8 cellular contexts compared by ENCODE assay signal in the genomic region with DNA sequence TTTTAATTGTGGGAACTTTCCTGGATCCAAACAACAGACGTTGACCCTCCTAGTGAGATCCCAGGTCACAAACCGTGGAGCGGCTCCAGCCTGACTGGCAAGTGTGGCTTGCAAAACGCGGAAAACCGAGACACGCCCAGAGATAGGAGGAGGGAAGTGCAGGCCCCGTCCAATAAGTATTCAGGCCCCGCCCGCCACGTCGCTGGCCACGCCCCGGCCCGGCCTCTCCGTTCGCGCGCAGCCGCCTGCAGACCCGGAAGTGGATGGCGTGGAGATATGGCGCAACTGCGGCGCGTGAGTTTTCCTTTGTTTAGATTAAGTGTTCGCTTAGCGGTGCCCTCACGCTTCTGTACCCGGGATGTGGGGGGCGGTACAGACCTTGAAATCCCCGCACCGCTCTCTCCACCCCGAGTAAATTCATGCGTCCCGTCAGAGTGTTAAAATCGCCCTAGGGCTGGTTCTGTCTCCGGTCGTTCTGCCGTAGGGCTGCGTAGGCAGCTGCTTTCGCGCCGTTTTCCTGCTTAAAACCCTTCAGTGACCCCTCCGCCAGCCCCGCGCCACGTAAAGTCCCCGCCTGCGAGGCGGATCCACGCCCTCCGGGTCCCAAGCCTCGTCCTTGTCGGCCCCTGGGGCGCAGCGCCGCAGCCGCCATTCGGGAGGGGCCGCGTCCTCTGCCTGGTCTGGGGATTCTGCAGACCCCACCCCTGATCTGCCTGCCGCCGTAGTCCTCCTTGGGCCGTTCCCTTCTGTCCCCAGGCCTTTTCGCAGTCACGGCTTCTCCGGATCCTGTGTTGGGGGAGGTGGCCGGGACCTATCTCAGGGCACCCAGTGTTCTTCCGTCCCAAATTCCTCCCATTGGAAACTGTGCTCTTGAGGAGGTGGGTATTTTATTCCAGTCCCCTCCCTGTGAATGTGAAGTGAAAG. TPM values are rescaled to one million over a fixed set of nuclear protein-coding genes. Genes with fewer than 3 reads are reported as not detected.
A peak's percentile ranks its signal among the peaks of the same experiment; 100 is the strongest.
DNase-seq lines count a peak whose midpoint lies in the region; ATAC-seq and TF ChIP-seq lines count a peak whose summit lies in the region.

A gene (plus strand): TSS at position 250 of the 924 bp plus-strand sequence. CDS start 27 bp downstream, at position 277.

- H3K36me3 Mint-ChIP-seq in H9 (ENCODE audit: insufficient read depth in 1 of 3, low read depth in 3 of 3), result peaks cover 38 to 41% (median 39%) of the 10 kb centered on the region in 3 experiments
- peaks cover 52% of the 10 kb centered on the region for H3K36me3 Mint-ChIP-seq in nephron progenitor cell (ENCODE audit: low read depth)

- peak within 1 kb of the TSS; percentile 53 for H3K4ac ChIP-seq in H9 (ENCODE audit: low read depth, low read length)

- peak within 1 kb of the TSS; percentile 97 for H2BK120ac ChIP-seq in H9 (ENCODE audit: low read depth, low read length, poor library complexity, severe bottlenecking)

- H3K4me3 Mint-ChIP-seq in H9 (peak within 1 kb of the TSS; percentile 91 to 94), nephron progenitor cell (peak within 1 kb of the TSS; percentile 100)
- H3K4me3 Mint-ChIP-seq in stimulated activated naive CD8-positive, alpha-beta T cell treated with anti-CD3 and anti-CD28 coated beads, Interleukin-15, amount 100 ng/mL, for 72 hours, result peak within 1 kb of the TSS; percentile 92 to 94

- H2AK5ac ChIP-seq in H9 (ENCODE audit: insufficient read length, low read length), result no peak within 1 kb of the TSS

- H2BK15ac ChIP-seq in H9 (ENCODE audit: low read depth, low read length), result no peak within 1 kb of the TSS

- H2AFZ ChIP-seq in H9 (ENCODE audit: low read length), result peak within 1 kb of the TSS; percentile 66

- H2BK20ac ChIP-seq in H9 (ENCODE audit: low read depth, low read length, poor library complexity, severe bottlenecking), result no peak within 1 kb of the TSS

- no peaks in the 10 kb centered on the region for H3K27me3 ChIP-seq in H9 (ENCODE audit: insufficient read depth, low read length)
- no peaks in the 10 kb centered on the region for H3K27me3 ChIP-seq in MG63

- TF ChIP-seq CTCF in H9 (conservative IDR thresholded peaks at IDR 0.05) (no peak), nephron progenitor cell (IDR thresholded peaks at IDR 0.05) (no peak)

- peak within 1 kb of the TSS; percentile 96 for H3K9ac ChIP-seq in H9 (ENCODE audit: extremely low read depth, insufficient read length, low read length)

- DNase-seq in EL (peak; percentile 95), H9 (peak; percentile 97), MG63 (peak; percentile 98), SHP77 treated with DMSO at 0.1 percent for 48 hours (lab: John Stamatoyannopoulos, UW) (peak; percentile 93), fibroblast of the conjunctiva (ENCODE audit: low read depth) (peak; percentile 90), nephron progenitor cell (peak; percentile 98)
- DNase-seq in activated effector memory CD4-positive, alpha-beta T cell treated with anti-CD3 and anti-CD28 coated beads, Interleukin-2, amount 50 U/mL, for 16 hours, result peak; percentile 99
- DNase-seq in stimulated activated naive CD8-positive, alpha-beta T cell treated with anti-CD3 and anti-CD28 coated beads, Interleukin-15, amount 100 ng/mL, for 72 hours, result peak; percentile 93 to 95

- H3K4me1 Mint-ChIP-seq in H9 (peaks cover 20% of the 10 kb centered on the region in 2 experiments), nephron progenitor cell (peaks cover 25% of the 10 kb centered on the region)
- H3K4me1 Mint-ChIP-seq in stimulated activated naive CD8-positive, alpha-beta T cell treated with anti-CD3 and anti-CD28 coated beads, Interleukin-15, amount 100 ng/mL, for 72 hours, result peaks cover 35% of the 10 kb centered on the region

- H3K79me2 ChIP-seq in H9 (ENCODE audit: insufficient read depth, low read length), result peaks cover 36% of the 10 kb centered on the region

- H2BK5ac ChIP-seq in H9 (ENCODE audit: insufficient read length, low read length), result peak within 1 kb of the TSS; percentile 11

- H3K23ac ChIP-seq in H9 (ENCODE audit: insufficient read length, low read depth, low read length), result no peak within 1 kb of the TSS

- no peaks in the 10 kb centered on the region for H3K27me3 Mint-ChIP-seq in H9 (ENCODE audit: low read depth)
- peaks cover 13% of the 10 kb centered on the region for H3K27me3 Mint-ChIP-seq in nephron progenitor cell (ENCODE audit: low read depth, poor library complexity)
- H3K27me3 Mint-ChIP-seq in stimulated activated naive CD8-positive, alpha-beta T cell treated with anti-CD3 and anti-CD28 coated beads, Interleukin-15, amount 100 ng/mL, for 72 hours, result no peaks in the 10 kb centered on the region

- H3K23me2 ChIP-seq in H9 (ENCODE audit: insufficient read length, low read depth, low read length, poor library complexity, severe bottlenecking), result peaks cover 6% of the 10 kb centered on the region

- H3K79me1 ChIP-seq in H9 (ENCODE audit: insufficient read depth, low read depth, low read length, poor library complexity, severe bottlenecking), result peaks cover 18% of the 10 kb centered on the region

- H3K4me2 ChIP-seq in H9 (ENCODE audit: insufficient read depth, insufficient read length, low read length), result peak within 1 kb of the TSS; percentile 85

- peak within 1 kb of the TSS; percentile 96 for H3K18ac ChIP-seq in H9 (ENCODE audit: insufficient read length, low read depth, low read length)

- peak; percentile 99 for ATAC-seq in stimulated activated naive CD8-positive, alpha-beta T cell treated with anti-CD3 and anti-CD28 coated beads, Interleukin-15, amount 100 ng/mL, for 72 hours

- no peaks in the 10 kb centered on the region for H3K4me1 ChIP-seq in H9 (ENCODE audit: insufficient read depth, low read length)

- WGBS in H9 (ENCODE audit: extremely low coverage, insufficient read length, low lambda C conversion rate), result no CpG with 5 or more reads among the region's 70 CpGs

- peak within 1 kb of the TSS; percentile 79 for H4K5ac ChIP-seq in H9 (ENCODE audit: insufficient read length, low read depth, low read length)

- H4K20me1 ChIP-seq in H9 (ENCODE audit: control insufficient read depth, insufficient read depth, insufficient read length), result no peaks in the 10 kb centered on the region

- H3K56ac ChIP-seq in H9 (ENCODE audit: insufficient read length, low read depth, low read length), result no peak within 1 kb of the TSS

- H4K91ac ChIP-seq in H9 (ENCODE audit: insufficient read length, low read depth, low read length), result peak within 1 kb of the TSS; percentile 97

- H3K4me3 ChIP-seq in MG63, result peak within 1 kb of the TSS; percentile 99

- H3K9me3 ChIP-seq in H9 (ENCODE audit: control insufficient read depth, low read depth, low read length), result no peaks in the 10 kb centered on the region
- peaks cover 28% of the 10 kb centered on the region for H3K9me3 ChIP-seq in MG63

- peak within 1 kb of the TSS; percentile 28 for H3K27ac ChIP-seq in H9 (ENCODE audit: insufficient read length, low read depth, low read length)

- peak within 1 kb of the TSS; percentile 81 for H4K8ac ChIP-seq in H9 (replicated peaks; ENCODE audit: insufficient read length, low read depth, low read length)

- no peak within 1 kb of the TSS for H3T11ph ChIP-seq in H9 (ENCODE audit: low read length)

- H3K9me3 Mint-ChIP-seq in H9 (peaks cover 4 to 15% of the 10 kb centered on the region in 2 experiments), nephron progenitor cell (peaks cover 72% of the 10 kb centered on the region)
- peaks cover 27 to 35% of the 10 kb centered on the region in 2 donors for H3K9me3 Mint-ChIP-seq in stimulated activated naive CD8-positive, alpha-beta T cell treated with anti-CD3 and anti-CD28 coated beads, Interleukin-15, amount 100 ng/mL, for 72 hours

- peak within 1 kb of the TSS; percentile 100 for H3K14ac ChIP-seq in H9 (ENCODE audit: insufficient read depth, low read length)

- H3K36me3 ChIP-seq in MG63, result peaks cover 41% of the 10 kb centered on the region

- no peak within 1 kb of the TSS for H2BK12ac ChIP-seq in H9 (ENCODE audit: insufficient read length, low read depth, low read length)

- H3K27ac Mint-ChIP-seq in H9 (peak within 1 kb of the TSS; percentile 26 to 99 (median 86)), nephron progenitor cell (peak within 1 kb of the TSS; percentile 99)
- H3K27ac Mint-ChIP-seq in stimulated activated naive CD8-positive, alpha-beta T cell treated with anti-CD3 and anti-CD28 coated beads, Interleukin-15, amount 100 ng/mL, for 72 hours, result peak within 1 kb of the TSS; percentile 97 to 98

RNA-seq across cellular contexts. Expression of the gene that starts here (rescaled TPM):
- total RNA-seq in H9 (2021), result 31.4 and 33.6 TPM in 2 replicates
- total RNA-seq in MG63 (2014; rRNA removed; shearing (Covaris generic); ENCODE audit: low replicate concordance), result 12.3 and 32.7 TPM in 2 replicates

Comparison
In these comparisons a context has a peak if more than half of its experiments do, and no peak if none do; other contexts are left out.
1. Peak in every context shown above with its lines: DNase-seq, ATAC-seq, H3K4me3 ChIP-seq and H3K27ac ChIP-seq.